Comparison of ENCODE assay signal across 18 cellular contexts in the genomic region with DNA sequence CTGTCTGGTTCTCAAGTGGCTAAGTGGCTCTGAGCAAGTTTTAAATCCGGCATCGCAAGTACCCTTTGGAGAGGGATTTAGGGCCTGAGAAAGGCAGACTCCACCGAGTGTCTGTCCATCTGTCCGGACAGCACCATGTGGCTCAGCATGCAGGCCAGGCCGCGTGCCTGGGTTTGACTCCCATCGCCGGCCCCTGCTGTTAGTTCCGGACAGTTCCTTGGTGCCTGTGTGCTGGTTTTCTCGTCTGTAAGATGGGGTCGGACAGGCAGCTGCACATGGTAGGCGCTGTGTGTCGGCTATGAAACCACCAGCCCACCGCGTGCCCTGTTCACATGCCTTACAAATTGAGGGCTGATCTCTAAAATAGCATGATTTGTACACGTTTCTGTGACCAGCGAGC. TPM values are rescaled to one million over a fixed set of nuclear protein-coding genes. Genes with fewer than 3 reads are reported as not detected.
DNase-seq lines count a peak whose midpoint lies in the region; FAIRE-seq and TF ChIP-seq lines count a peak whose summit lies in the region.
"Had no signal": no experiment of that assay in that cellular context is flagged by ENCODE, and none has a peak within 500 bp of the region (broad histone marks: within the 10 kb centered on the region; RNA-seq: fewer than 3 reads in every experiment).

No MANE protein-coding gene starts in this region.

- no peak for TF ChIP-seq RAD21 in H1 (IDR thresholded peaks at IDR 0.05 in 1 of 2, conservative IDR thresholded peaks at IDR 0.05 in 1 of 2; ENCODE audit: low read depth in 2 of 2, low read length in 2 of 2)

- 95% methylated on average over 17 of the region's 17 CpGs; no CpG with 5 or more reads in 1 of the 2 experiments for WGBS in H1 (ENCODE audit: extremely low coverage in 1 of 2, insufficient coverage in 1 of 2, insufficient read length in 1 of 2, insufficient replicate concordance in 2 of 2, low coverage in 1 of 2, low lambda C conversion rate in 2 of 2, missing lambda C conversion rate in 1 of 2), 2 experiments

- no peaks in the 10 kb centered on the region for H3K27me3 ChIP-seq in H1 (replicated peaks in 1 of 4; ENCODE audit: control insufficient read depth in 3 of 4, extremely low read depth in 1 of 4, insufficient read depth in 3 of 4, low read length in 3 of 4)

- no peak for FAIRE-seq in H1 (lab: Jason Lieb, UNC)
- FAIRE-seq: A204.1, D721Med, G401.6, GM12891, GM18507, HTR-8/SVneo had no signal

- TF ChIP-seq CTCF in GM20000 (IDR thresholded peaks at IDR 0.05; ENCODE audit: extremely low read depth, missing control alignments) (no peak), H1 (IDR thresholded peaks at IDR 0.05; ENCODE audit: control extremely low read depth in 1 of 3, insufficient read depth in 1 of 3, low read depth in 1 of 3, low read length in 3 of 3) (no peak)

- no peaks in the 10 kb centered on the region for H3K9me3 ChIP-seq in H1 (ENCODE audit: insufficient read depth in 2 of 2, low read depth in 1 of 2, low read length in 1 of 2)
- H3K9me3 ChIP-seq: Caco-2 had no signal

- peak overlapping the region; percentile 52; the same call in 1 of the 2 replicates for H4K8ac ChIP-seq in H1 (ENCODE audit: extremely low read depth, insufficient read depth, low read length)

- no peak overlapping the region for H2BK12ac ChIP-seq in H1 (ENCODE audit: low read depth, low read length)

- DNase-seq in GM20000 (ENCODE audit: low spot score) (peak; percentile 16), NCI-H524 (lab: John Stamatoyannopoulos, UW) (peak; percentile 79 to 88), H1 (ENCODE audit: low read depth in 1 of 2, low spot score in 2 of 2) (peak in 1 of 2 experiments; percentile 39), NCI-H510A (lab: John Stamatoyannopoulos, UW) (no peak), middle frontal gyrus (ENCODE audit: extremely low spot score, low spot score) (no peak), AML-193 (lab: John Stamatoyannopoulos, UW) (no peak)
- DNase-seq: ACHN; Caco-2; CD4-positive, alpha-beta T cell; H9 had no signal

- no peak overlapping the region for H2BK5ac ChIP-seq in H1 (ENCODE audit: low read depth, low read length)

- no peak overlapping the region for H3K4ac ChIP-seq in H1 (replicated peaks; ENCODE audit: insufficient read length, low read depth, low read length)

- H3K23ac ChIP-seq in H1 (ENCODE audit: insufficient read length): no peak overlapping the region

- no peak overlapping the region for H3K4me2 ChIP-seq in H1 (ENCODE audit: insufficient read depth in 1 of 2, low read depth in 2 of 2, low read length in 2 of 2)
- H3K4me2 ChIP-seq: GM23338 had no signal

- no peaks in the 10 kb centered on the region for H3K79me1 ChIP-seq in H1 (ENCODE audit: low read depth, low read length)

- no peak overlapping the region for H3K27ac ChIP-seq in H1 (ENCODE audit: low read depth, low read length)
- H3K27ac ChIP-seq: C4-2B had no signal

- H3K9ac ChIP-seq in H1 (replicated peaks in 1 of 4; ENCODE audit: extremely low read depth in 1 of 4, low read depth in 3 of 4, low read length in 3 of 4): no peak overlapping the region

- peaks cover 0 to 3% (median 3%) of the 10 kb centered on the region in 4 experiments; a peak in 2 of 8 replicates for H3K36me3 ChIP-seq in H1 (ENCODE audit: control insufficient read depth in 2 of 4, insufficient read depth in 4 of 4, low read length in 3 of 4)

- no peak for TF ChIP-seq EP300 in H1 (IDR thresholded peaks at IDR 0.05; ENCODE audit: borderline replicate concordance in 1 of 2, low read depth in 2 of 2, low read length in 2 of 2)

- peaks cover 4 to 19% (median 10%) of the 10 kb centered on the region in 4 experiments; a peak in 6 of 7 replicates for H3K4me1 ChIP-seq in H1 (replicated peaks in 1 of 4; ENCODE audit: control insufficient read depth in 3 of 4, insufficient read depth in 4 of 4, low read length in 3 of 4)

- POLR2A ChIA-PET in H1 (lab: Charles Lee; ENCODE audit: partially characterized antibody): interaction anchor here (1.5 kb wide), 1 partner anchor 188 kb away, joined by 3 read pairs; no protein-coding TSS in a partner anchor

- H3K14ac ChIP-seq in H1 (ENCODE audit: insufficient read length): no peak overlapping the region

- peaks cover 3 to 4% of the 10 kb centered on the region in 2 experiments for H4K20me1 ChIP-seq in H1 (replicated peaks in 1 of 2; ENCODE audit: control insufficient read depth in 1 of 2, insufficient read depth in 2 of 2, low read length in 2 of 2)

- CTCF ChIA-PET in H1 (lab: Charles Lee; ENCODE audit: partially characterized antibody): interaction anchor here (1.8 to 5.0 kb wide), 2 partner anchors 12 to 14 kb away, joined by 6 to 24 read pairs; no protein-coding TSS in a partner anchor

- no peaks in the 10 kb centered on the region for H3K23me2 ChIP-seq in H1 (ENCODE audit: low read depth, low read length)

- no peaks in the 10 kb centered on the region for H3K79me2 ChIP-seq in H1 (ENCODE audit: control insufficient read depth in 1 of 2, insufficient read depth in 2 of 2, low read length in 2 of 2)

- H2AK5ac ChIP-seq in H1 (ENCODE audit: low read depth, low read length): no peak overlapping the region

- no peak overlapping the region for H3K4me3 ChIP-seq in H1 (ENCODE audit: extremely low read depth in 1 of 4, insufficient read depth in 2 of 4, low read depth in 3 of 4, low read length in 4 of 4)
- H3K4me3 ChIP-seq: GM23338 had no signal

- no peak overlapping the region for H2AFZ ChIP-seq in H1 (ENCODE audit: low read length)
- H2AFZ ChIP-seq: GM23338 had no signal

- no peak overlapping the region for H2BK120ac ChIP-seq in H1 (replicated peaks; ENCODE audit: low read depth, low read length)

- H4K5ac ChIP-seq in H1 (ENCODE audit: insufficient read length, low read depth, low read length): no peak overlapping the region

- H4K91ac ChIP-seq in H1 (replicated peaks; ENCODE audit: insufficient read length, low read length): no peak overlapping the region

- H3K18ac ChIP-seq in H1 (ENCODE audit: extremely low read depth, low read length): no peak overlapping the region

- no peak for TF ChIP-seq POLR2A in H1 (IDR thresholded peaks at IDR 0.05; ENCODE audit: control extremely low read depth in 1 of 2, low read depth in 2 of 2, low read length in 2 of 2)

- no peak overlapping the region for H3K56ac ChIP-seq in H1 (replicated peaks; ENCODE audit: insufficient read length, low read depth, low read length)

- H2BK15ac ChIP-seq in H1 (ENCODE audit: low read length): no peak overlapping the region

- no peak overlapping the region for H2BK20ac ChIP-seq in H1 (ENCODE audit: low read length)

TF ChIP-seq in H1, 55 proteins besides CTCF, POLR2A, EP300 and RAD21:
- TF ChIP-seq TEAD4 (IDR thresholded peaks at IDR 0.05; ENCODE audit: low read depth, low read length): no peak

RNA-seq across cellular contexts. Expression of a gene that starts 31.0 kb away (rescaled TPM):
- total RNA-seq in H1 (2021; fragmentation: NEBNext Ultra II Directional; extraction: Animal tissue kit (Norgen Biotek cat#: 25700)): 112 and 118 TPM in 2 replicates
- 16.4 and 20.0 TPM in 2 replicates for polyA plus RNA-seq in H1 (2011; rRNA removed)
- polyA plus RNA-seq in H1 (2011; cell fraction: cytosol; rRNA removed): 21.3 TPM
- 56.5 TPM for polyA plus RNA-seq in H1 (2011; cell fraction: nucleus; rRNA removed)
- 45.2 to 74.0 TPM (median 59.8 TPM) in 4 replicates for polyA plus RNA-seq in H1 (2012, experiment 1 of 2)
- 3.5 TPM for polyA plus RNA-seq in H1 (2012, experiment 2 of 2)
- 49.7 TPM for polyA plus RNA-seq in H1 (2013, experiment 1 of 2)
- 48.2 TPM for polyA plus RNA-seq in H1 (2013, experiment 2 of 2)
- polyA minus RNA-seq in H1 (2011; rRNA and poly(A)+ RNA removed): 108 and 121 TPM in 2 replicates
- 35.6 TPM for polyA minus RNA-seq in H1 (2011; cell fraction: cytosol; rRNA and poly(A)+ RNA removed)
- polyA minus RNA-seq in H1 (2011; cell fraction: nucleus; rRNA and poly(A)+ RNA removed): 45.5 TPM

RNA-seq across cellular contexts. Expression of a gene that starts 46.0 kb away (rescaled TPM):
- 61.9 and 65.3 TPM in 2 replicates for total RNA-seq in H1 (2021; fragmentation: NEBNext Ultra II Directional; extraction: Animal tissue kit (Norgen Biotek cat#: 25700))
- 66.1 and 95.4 TPM in 2 replicates for polyA plus RNA-seq in H1 (2011; rRNA removed)
- polyA plus RNA-seq in H1 (2011; cell fraction: cytosol; rRNA removed): 66.9 TPM
- 77.9 TPM for polyA plus RNA-seq in H1 (2011; cell fraction: nucleus; rRNA removed)
- 37.4 to 53.7 TPM (median 45.5 TPM) in 4 replicates for polyA plus RNA-seq in H1 (2012, experiment 1 of 2)
- 32.4 TPM for polyA plus RNA-seq in H1 (2012, experiment 2 of 2)
- polyA plus RNA-seq in H1 (2013, experiment 1 of 2): 50.5 TPM
- polyA plus RNA-seq in H1 (2013, experiment 2 of 2): 53.3 TPM
- 25.2 and 28.4 TPM in 2 replicates for polyA minus RNA-seq in H1 (2011; rRNA and poly(A)+ RNA removed)
- 27.8 TPM for polyA minus RNA-seq in H1 (2011; cell fraction: cytosol; rRNA and poly(A)+ RNA removed)
- polyA minus RNA-seq in H1 (2011; cell fraction: nucleus; rRNA and poly(A)+ RNA removed): 14.2 TPM

Comparison
In these comparisons a context has a peak if more than half of its experiments do, and no peak if none do; other contexts are left out.
1. DNase-seq: peak in GM20000 (single experiment) and NCI-H524 (2 of 2); none in NCI-H510A (single experiment), middle frontal gyrus (single experiment) and AML-193 (0 of 2).